In genomic region chr1:24961961-24962861, GRCh38 we compare ENCODE assay signal across 1 cellular context.
TF ChIP-seq lines count a peak whose summit lies in the region.

No MANE protein-coding gene starts in this region.

TF ChIP-seq in GM23338, 12 proteins besides CTCF, POLR2A, EP300 and RAD21:
- TF ChIP-seq ETS1 (IDR thresholded peaks at IDR 0.05) (no peak), STAT1 (IDR thresholded peaks at IDR 0.05; ENCODE audit: unreplicated experiment) (no peak), ZNF462 (CRISPR knock-in tag; IDR thresholded peaks at IDR 0.05) (no peak), ZNF114 (CRISPR knock-in tag; IDR thresholded peaks at IDR 0.05) (no peak), CREB1 (CRISPR knock-in tag; IDR thresholded peaks at IDR 0.05; ENCODE audit: low read depth) (no peak), ZNF331 (CRISPR knock-in tag; IDR thresholded peaks at IDR 0.05; ENCODE audit: low read depth) (no peak), EZH2phosphoT487 (IDR thresholded peaks at IDR 0.05; ENCODE audit: unreplicated experiment) (no peak), EZH2 (IDR thresholded peaks at IDR 0.05; ENCODE audit: low read depth, unreplicated experiment) (no peak), JUNB (IDR thresholded peaks at IDR 0.05; ENCODE audit: unreplicated experiment) (no peak), POLR2AphosphoS5 (IDR thresholded peaks at IDR 0.05; ENCODE audit: low read depth) (no peak), NANOG (IDR thresholded peaks at IDR 0.05; ENCODE audit: borderline replicate concordance) (no peak)
- TF ChIP-seq, protein P1, sequence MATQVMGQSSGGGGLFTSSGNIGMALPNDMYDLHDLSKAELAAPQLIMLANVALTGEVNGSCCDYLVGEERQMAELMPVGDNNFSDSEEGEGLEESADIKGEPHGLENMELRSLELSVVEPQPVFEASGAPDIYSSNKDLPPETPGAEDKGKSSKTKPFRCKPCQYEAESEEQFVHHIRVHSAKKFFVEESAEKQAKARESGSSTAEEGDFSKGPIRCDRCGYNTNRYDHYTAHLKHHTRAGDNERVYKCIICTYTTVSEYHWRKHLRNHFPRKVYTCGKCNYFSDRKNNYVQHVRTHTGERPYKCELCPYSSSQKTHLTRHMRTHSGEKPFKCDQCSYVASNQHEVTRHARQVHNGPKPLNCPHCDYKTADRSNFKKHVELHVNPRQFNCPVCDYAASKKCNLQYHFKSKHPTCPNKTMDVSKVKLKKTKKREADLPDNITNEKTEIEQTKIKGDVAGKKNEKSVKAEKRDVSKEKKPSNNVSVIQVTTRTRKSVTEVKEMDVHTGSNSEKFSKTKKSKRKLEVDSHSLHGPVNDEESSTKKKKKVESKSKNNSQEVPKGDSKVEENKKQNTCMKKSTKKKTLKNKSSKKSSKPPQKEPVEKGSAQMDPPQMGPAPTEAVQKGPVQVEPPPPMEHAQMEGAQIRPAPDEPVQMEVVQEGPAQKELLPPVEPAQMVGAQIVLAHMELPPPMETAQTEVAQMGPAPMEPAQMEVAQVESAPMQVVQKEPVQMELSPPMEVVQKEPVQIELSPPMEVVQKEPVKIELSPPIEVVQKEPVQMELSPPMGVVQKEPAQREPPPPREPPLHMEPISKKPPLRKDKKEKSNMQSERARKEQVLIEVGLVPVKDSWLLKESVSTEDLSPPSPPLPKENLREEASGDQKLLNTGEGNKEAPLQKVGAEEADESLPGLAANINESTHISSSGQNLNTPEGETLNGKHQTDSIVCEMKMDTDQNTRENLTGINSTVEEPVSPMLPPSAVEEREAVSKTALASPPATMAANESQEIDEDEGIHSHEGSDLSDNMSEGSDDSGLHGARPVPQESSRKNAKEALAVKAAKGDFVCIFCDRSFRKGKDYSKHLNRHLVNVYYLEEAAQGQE (IDR thresholded peaks at IDR 0.05; ENCODE audit: unreplicated experiment): no peak
